In the genomic region with DNA sequence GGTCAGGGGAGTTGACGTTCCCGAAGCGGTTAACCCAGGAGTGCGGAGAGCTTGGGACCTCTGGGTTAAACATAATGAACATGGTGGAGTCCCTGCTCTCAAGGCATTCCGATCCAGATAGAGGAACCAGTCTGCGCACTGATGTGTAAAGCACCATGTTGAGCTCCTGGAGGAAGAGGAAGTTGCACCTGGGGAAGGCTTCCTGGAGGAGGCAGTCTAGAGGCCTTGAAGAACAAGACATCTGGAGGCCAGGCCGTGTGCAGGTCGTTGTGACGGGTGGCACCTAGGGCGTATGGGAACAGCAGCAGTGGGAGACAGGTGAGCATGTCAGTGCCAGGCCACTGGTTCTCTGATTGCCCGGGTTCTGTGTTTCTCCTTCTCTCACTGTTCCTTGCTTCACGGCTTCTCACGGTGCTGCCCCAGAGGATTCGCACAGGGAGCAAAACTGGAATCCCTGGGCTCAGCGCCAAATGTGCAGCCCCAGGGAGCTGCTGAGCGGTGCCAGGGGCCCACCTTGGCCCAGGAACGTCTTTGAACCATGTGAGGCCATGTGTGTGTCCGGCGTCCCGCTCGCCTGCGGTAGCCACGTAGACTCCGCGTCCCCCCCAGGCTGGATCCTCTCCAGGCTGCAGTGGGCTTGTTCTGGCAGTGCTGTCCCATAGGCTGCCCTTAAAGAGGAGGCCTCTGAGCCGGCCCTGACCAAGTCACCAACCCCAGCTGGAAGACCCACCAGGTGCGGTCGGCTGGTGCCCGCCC, we compare ENCODE assay signal across 33 cellular contexts.
"Had no signal": no experiment of that assay in that cellular context is flagged by ENCODE, and none has a peak within 500 bp of the region (broad histone marks: within the 10 kb centered on the region; RNA-seq: fewer than 3 reads in every experiment).

No MANE protein-coding gene starts in this region.

- FAIRE-seq: astrocyte, bronchial epithelial cell had no signal

- H3K27me3 ChIP-seq: adrenal gland, Peyer's patch had no signal

- H3K4me2 ChIP-seq: KMS-11 had no signal

- H3K9me3 ChIP-seq: adrenal gland, Peyer's patch had no signal

- DNase-seq: activated CD4-positive, alpha-beta T cell treated with anti-CD3 and anti-CD28 coated beads for 36 hours; activated CD4-positive, alpha-beta T cell treated with anti-CD3 and anti-CD28 coated beads, Interleukin-2, amount 10 ng/mL, durations not matched to agents 7 days and 5 days; activated CD4-positive, alpha-beta T cell treated with anti-CD3 and anti-CD28 coated beads, Interleukin-2, amount 50 U/mL, for 48 hours; activated CD8-positive, alpha-beta T cell treated with anti-CD3 and anti-CD28 coated beads, Interleukin-2, amount 10 ng/mL, durations not matched to agents 7 days and 5 days; activated gamma-delta T cell; activated naive CD4-positive, alpha-beta T cell treated with anti-CD3 and anti-CD28 coated beads for 36 hours; activated T-cell treated with anti-CD3 and anti-CD28 coated beads, Interleukin-2, amount 50 U/mL, for 24 hours; adrenal gland; caudate nucleus; cerebellar nuclear complex; MM.1S; MV-4-11; NCI-H1092 treated with DMSO at 0.1 percent for 48 hours; NCI-H1417; NCI-H146; NCI-H187 treated with DMSO at 0.1 percent for 48 hours; NCI-H2081; NCI-H2171 treated with DMSO at 0.1 percent for 48 hours; NCI-H226; NCI-H524 treated with DMSO at 0.1 percent for 48 hours; NK-92 treated with Interleukin-12 subunit alpha and Interleukin-12 subunit beta, amount 100 ng/mL, for 24 hours; PC-3; Peyer's patch; RPMI8226; SIG-M5; T1000 had no signal

- H3K4me1 ChIP-seq: adrenal gland, Peyer's patch had no signal

- H3K27ac Mint-ChIP-seq: activated CD4-positive, alpha-beta T cell treated with anti-CD3 and anti-CD28 coated beads for 36 hours; activated CD4-positive, alpha-beta T cell treated with anti-CD3 and anti-CD28 coated beads, Interleukin-2, amount 10 ng/mL, durations not matched to agents 7 days and 5 days; activated CD8-positive, alpha-beta T cell treated with anti-CD3 and anti-CD28 coated beads, Interleukin-2, amount 10 ng/mL, durations not matched to agents 7 days and 5 days; activated naive CD4-positive, alpha-beta T cell treated with anti-CD3 and anti-CD28 coated beads for 36 hours; activated T-cell treated with anti-CD3 and anti-CD28 coated beads, Interleukin-2, amount 50 U/mL, for 24 hours; activated T-helper 2 cell treated with anti-CD3 and anti-CD28 coated beads, Interferon-gamma antibody, Interleukin-2, Interleukin-4, amounts not matched to agents 10 μg/mL and 5 μg/mL and 100 μg/mL, durations not matched to agents 14 hours and 24 hours and 36 hours; brain had no signal

- H3K4me3 ChIP-seq: adrenal gland, Peyer's patch had no signal

- H3K27ac ChIP-seq: adrenal gland, KMS-11, Peyer's patch had no signal

- H3K36me3 Mint-ChIP-seq: activated naive CD4-positive, alpha-beta T cell treated with anti-CD3 and anti-CD28 coated beads, Interleukin-2, amount 50 U/mL, for 72 hours; brain had no signal

- H3K9me3 Mint-ChIP-seq: activated CD4-positive, alpha-beta T cell treated with anti-CD3 and anti-CD28 coated beads, Interleukin-2, amount 10 ng/mL, durations not matched to agents 7 days and 5 days; activated naive CD4-positive, alpha-beta T cell treated with anti-CD3 and anti-CD28 coated beads for 36 hours; activated naive CD4-positive, alpha-beta T cell treated with anti-CD3 and anti-CD28 coated beads, Interleukin-2, amount 50 U/mL, for 72 hours; activated T-cell treated with anti-CD3 and anti-CD28 coated beads, Interleukin-2, amount 50 U/mL, for 24 hours; activated T-helper 2 cell treated with anti-CD3 and anti-CD28 coated beads, Interferon-gamma antibody, Interleukin-2, Interleukin-4, amounts not matched to agents 10 μg/mL and 5 μg/mL and 100 μg/mL, durations not matched to agents 14 hours and 24 hours and 36 hours had no signal

- H3K9ac ChIP-seq: KMS-11 had no signal

- H3K4me3 Mint-ChIP-seq: activated CD4-positive, alpha-beta T cell treated with anti-CD3 and anti-CD28 coated beads for 36 hours; activated CD4-positive, alpha-beta T cell treated with anti-CD3 and anti-CD28 coated beads, Interleukin-2, amount 10 ng/mL, durations not matched to agents 7 days and 5 days; activated CD8-positive, alpha-beta T cell treated with anti-CD3 and anti-CD28 coated beads, Interleukin-2, amount 10 ng/mL, durations not matched to agents 7 days and 5 days; activated naive CD4-positive, alpha-beta T cell treated with anti-CD3 and anti-CD28 coated beads for 36 hours; activated T-cell treated with anti-CD3 and anti-CD28 coated beads, Interleukin-2, amount 50 U/mL, for 24 hours; brain had no signal

- ATAC-seq: activated CD4-positive, alpha-beta T cell treated with anti-CD3 and anti-CD28 coated beads for 36 hours; activated CD4-positive, CD25-positive, alpha-beta regulatory T cell treated with anti-CD3 and anti-CD28 coated beads, Interleukin-2, amount 50 U/mL, for 24 hours; activated CD8-positive, alpha-beta T cell treated with anti-CD3 and anti-CD28 coated beads, Interleukin-2, amount 10 ng/mL, durations not matched to agents 7 days and 5 days; activated naive CD4-positive, alpha-beta T cell treated with anti-CD3 and anti-CD28 coated beads, Interleukin-2, amount 50 U/mL, for 72 hours; PC-3 had no signal

- H3K4me1 Mint-ChIP-seq: activated CD4-positive, alpha-beta T cell treated with anti-CD3 and anti-CD28 coated beads for 36 hours; activated CD4-positive, alpha-beta T cell treated with anti-CD3 and anti-CD28 coated beads, Interleukin-2, amount 10 ng/mL, durations not matched to agents 7 days and 5 days had no signal

- H3K36me3 ChIP-seq: adrenal gland, Peyer's patch had no signal
